In genomic region chr5:148685520-148686134, GRCh38 we compare ENCODE assay signal across 25 cellular contexts. TPM values are rescaled to one million over a fixed set of nuclear protein-coding genes. Genes with fewer than 3 reads are reported as not detected.
DNase-seq lines count a peak whose midpoint lies in the region; ATAC-seq and TF ChIP-seq lines count a peak whose summit lies in the region.
"Had no signal": no experiment of that assay in that cellular context is flagged by ENCODE, and none has a peak within 500 bp of the region (broad histone marks: within the 10 kb centered on the region; RNA-seq: fewer than 3 reads in every experiment).

No MANE protein-coding gene starts in this region.

- peaks cover 3% of the 10 kb centered on the region for H3K9me3 ChIP-seq in adipocyte (ENCODE audit: control insufficient read depth, low read length)
- peaks cover 0 to 31% (median 15%) of the 10 kb centered on the region in 12 donors for H3K9me3 ChIP-seq in heart left ventricle
- H3K9me3 ChIP-seq: testis had no signal

- 48 to 55% (median 51%) methylated on average over 3 of the region's 3 CpGs for WGBS in heart left ventricle, 4 donors

- no peaks in the 10 kb centered on the region for H3K4me1 ChIP-seq in adipocyte (ENCODE audit: control insufficient read depth, insufficient read depth, low read length)
- peaks cover 0 to 26% (median 0%) of the 10 kb centered on the region in 12 donors for H3K4me1 ChIP-seq in heart left ventricle
- H3K4me1 ChIP-seq: testis had no signal

- TF ChIP-seq POLR2A in heart left ventricle (IDR thresholded peaks at IDR 0.05): no peak

- H3K27ac ChIP-seq in heart left ventricle (peak overlapping the region in 8 of 12 donors; percentile 4 to 59 (median 28)), brain microvascular endothelial cell (no peak overlapping the region)
- H3K27ac ChIP-seq: 22Rv1, testis had no signal

- in situ Hi-C loops in brain microvascular endothelial cell (cut with HindIII; ENCODE audit: low pct_ligation_motif_present, low sequenced_read_pairs): no loop called here

- H3K4me3 ChIP-seq in adipocyte (ENCODE audit: low read length) (no peak overlapping the region), heart left ventricle (no peak overlapping the region), brain microvascular endothelial cell (ENCODE audit: low read depth, low read length) (no peak overlapping the region)
- H3K4me3 ChIP-seq: smooth muscle cell, testis had no signal

- no peak for TF ChIP-seq CTCF in heart left ventricle (IDR thresholded peaks at IDR 0.05)
- TF ChIP-seq CTCF in brain microvascular endothelial cell (IDR thresholded peaks at IDR 0.05; ENCODE audit: low read depth, low read length, missing control alignments): no peak

- H3K9ac ChIP-seq in adipocyte (ENCODE audit: low read length): no peak overlapping the region

- peaks cover 13% of the 10 kb centered on the region for H3K27me3 ChIP-seq in adipocyte (replicated peaks; ENCODE audit: control insufficient read depth, insufficient read depth, low read length)
- H3K27me3 ChIP-seq in heart left ventricle: no peaks in the 10 kb centered on the region
- H3K27me3 ChIP-seq in brain microvascular endothelial cell (replicated peaks): no peaks in the 10 kb centered on the region
- H3K27me3 ChIP-seq: testis had no signal

- ATAC-seq in heart left ventricle (peak in 3 of 4 donors; percentile 71 to 83 (median 77)), GM21737 (IDR thresholded peaks at IDR 0.05; ENCODE audit: unreplicated experiment) (no peak)
- ATAC-seq: stimulated activated memory B cell treated with anti-CD40 and anti-IgM and Interleukin-4, amounts not matched to agents 10 μg/mL and 1 μg/mL and 100 μg/mL, for 72 hours; WTC11 had no signal

- peak; percentile 5 for DNase-seq in NCI-H2196 (lab: John Stamatoyannopoulos, UW; ENCODE audit: unreplicated experiment)
- no peak for DNase-seq in NCI-H2196 treated with DMSO at 0.1 percent for 48 hours (lab: John Stamatoyannopoulos, UW; ENCODE audit: unreplicated experiment)
- DNase-seq in adipocyte (ENCODE audit: low read depth): peak; percentile 22
- DNase-seq in heart left ventricle: no peak
- peak; percentile 28 for DNase-seq in stromal cell of bone marrow (ENCODE audit: low read depth)
- DNase-seq in brain microvascular endothelial cell: no peak
- DNase-seq in germinal center (ENCODE audit: low spot score): no peak
- DNase-seq: activated CD4-positive, alpha-beta memory T cell treated with anti-CD3 and anti-CD28 coated beads for 36 hours; activated effector memory CD4-positive, alpha-beta T cell treated with Interleukin-2 at 50 U/mL for 16 hours; CD8-positive, alpha-beta memory T cell; DMS153; KBM-7; mammary epithelial cell; NCI-H146; NCI-H524 treated with DMSO at 0.1 percent for 48 hours; testis had no signal

- H3K36me3 ChIP-seq in adipocyte (ENCODE audit: control insufficient read depth, insufficient read depth, low read length, severe bottlenecking) (no peaks in the 10 kb centered on the region), heart left ventricle (no peaks in the 10 kb centered on the region), brain microvascular endothelial cell (replicated peaks) (no peaks in the 10 kb centered on the region)

- intact Hi-C loops in heart left ventricle (cut with DNase I): no loop called here

RNA-seq across cellular contexts. Expression of gene HTR4, which starts 31.3 kb away (rescaled TPM):
- 1 to 10 TPM in 1 of 9 donors, under 1 TPM in 4, not detected in 4; 0.23 to 1.6 (median 0.35) TPM for total RNA-seq in heart left ventricle
- under 1 TPM; 0.11 to 0.22 TPM for polyA plus RNA-seq in heart left ventricle
- total RNA-seq: activated CD4-positive, alpha-beta memory T cell treated with anti-CD3 and anti-CD28 coated beads for 36 hours; bronchial epithelial cell; CD8-positive, alpha-beta memory T cell; fibroblast of villous mesenchyme; H1; mammary epithelial cell; RPMI7951; WTC11 had no signal
- polyA plus RNA-seq: CD8-positive, alpha-beta memory T cell; H1; mammary epithelial cell; smooth muscle cell had no signal

Comparison
In these comparisons a context has a peak if more than half of its experiments do, and no peak if none do; other contexts are left out.
1. DNase-seq: peak in NCI-H2196 (single experiment), adipocyte (single experiment) and stromal cell of bone marrow (single experiment); none in NCI-H2196 treated with DMSO at 0.1 percent for 48 hours (single experiment), heart left ventricle (0 of 5), brain microvascular endothelial cell (single experiment) and germinal center (single experiment).